ENCODE assay signal across 1 cellular context in genomic region chr17:49510059-49510719, GRCh38.
TF ChIP-seq lines count a peak whose summit lies in the region.

No MANE protein-coding gene starts in this region.

TF ChIP-seq in HEK293, 187 proteins besides CTCF, POLR2A, EP300 and RAD21 (continued from another document):
- TF ChIP-seq BCL6B (tag by site-specific recombination; IDR thresholded peaks at IDR 0.05): no peak
- TF ChIP-seq ZNF530 (tag by site-specific recombination; IDR thresholded peaks at IDR 0.05; ENCODE audit: low read depth): no peak
- TF ChIP-seq ZNF23 (tag by site-specific recombination; IDR thresholded peaks at IDR 0.05; ENCODE audit: borderline replicate concordance): no peak
- TF ChIP-seq BCL11A (tag by site-specific recombination; IDR thresholded peaks at IDR 0.05; ENCODE audit: low read depth): no peak
TF ChIP-seq in HEK293: peak in this region for 3.
